23 cellular contexts compared by ENCODE assay signal in the genomic region with DNA sequence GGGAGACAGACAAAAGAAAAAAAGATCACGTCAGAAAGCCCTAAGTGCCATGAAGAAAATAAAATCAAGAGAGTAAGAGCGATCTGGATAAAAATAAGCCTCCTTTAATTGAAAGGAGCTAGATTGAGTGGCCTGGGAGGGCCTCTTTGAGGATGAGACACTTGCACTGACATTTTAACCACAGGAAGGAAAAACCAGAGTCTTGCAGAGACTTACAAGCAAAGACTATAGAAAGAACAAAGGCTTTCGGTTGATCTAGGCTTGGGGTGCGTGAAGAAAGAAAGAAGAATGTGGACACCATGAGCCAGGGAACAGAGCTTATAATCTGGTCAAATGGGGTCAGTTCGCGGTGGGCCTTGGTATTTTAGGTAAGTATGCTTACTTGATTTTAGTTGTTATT.
DNase-seq lines count a peak whose midpoint lies in the region; ATAC-seq and TF ChIP-seq lines count a peak whose summit lies in the region.
"Had no signal": no experiment of that assay in that cellular context is flagged by ENCODE, and none has a peak within 500 bp of the region (broad histone marks: within the 10 kb centered on the region; RNA-seq: fewer than 3 reads in every experiment).

No MANE protein-coding gene starts in this region.

- H2BK12ac ChIP-seq in neuronal stem cell (ENCODE audit: low read length), result no peak overlapping the region

- no peaks in the 10 kb centered on the region for H3K27me3 Mint-ChIP-seq in activated naive CD4-positive, alpha-beta T cell treated with anti-CD3 and anti-CD28 coated beads for 36 hours (ENCODE audit: low read depth)
- H3K27me3 Mint-ChIP-seq in CD8-positive, alpha-beta T cell (ENCODE audit: low read depth), result no peaks in the 10 kb centered on the region
- peaks cover 2% of the 10 kb centered on the region for H3K27me3 Mint-ChIP-seq in activated CD8-positive, alpha-beta T cell treated with anti-CD3 and anti-CD28 coated beads for 36 hours

- no peak overlapping the region for H3K27ac ChIP-seq in CD8-positive, alpha-beta T cell (ENCODE audit: low read depth, low read length)
- H3K27ac ChIP-seq in neuronal stem cell (replicated peaks; ENCODE audit: low read length), result no peak overlapping the region
- H3K27ac ChIP-seq in suprapubic skin, result no peak overlapping the region
- H3K27ac ChIP-seq: body of pancreas, heart left ventricle, Peyer's patch, prostate gland, sigmoid colon, testis had no signal

- H4K91ac ChIP-seq in neuronal stem cell (ENCODE audit: low read depth, low read length, poor library complexity), result no peak overlapping the region

- DNase-seq in activated naive CD4-positive, alpha-beta T cell treated with anti-CD3 and anti-CD28 coated beads for 36 hours, result peak; percentile 41
- no peak for DNase-seq in activated naive CD4-positive, alpha-beta T cell (lab: John Stamatoyannopoulos, UW)
- DNase-seq in CD8-positive, alpha-beta T cell, result peak in 1 of 7 experiments; percentile 24
- DNase-seq in activated CD8-positive, alpha-beta T cell treated with anti-CD3 and anti-CD28 coated beads for 36 hours, result peak; percentile 48
- DNase-seq in neuronal stem cell (ENCODE audit: low spot score) (no peak), suprapubic skin (ENCODE audit: low spot score in 2 of 2) (no peak), HK-2 (ENCODE audit: unreplicated experiment) (no peak)
- DNase-seq: activated CD8-positive, alpha-beta memory T cell treated with anti-CD3 and anti-CD28 coated beads, Interleukin-2, amount 50 U/mL, for 48 hours; body of pancreas; effector CD4-positive, alpha-beta T cell; heart left ventricle; left cardiac atrium; NCI-H1092 treated with DMSO at 0.1 percent for 48 hours; NCI-H187 treated with DMSO at 0.1 percent for 48 hours; NCI-H526; Peyer's patch; SIG-M5; sigmoid colon; testis had no signal

- no peaks in the 10 kb centered on the region for H3K27me3 ChIP-seq in CD8-positive, alpha-beta T cell (ENCODE audit: insufficient read depth, low read length)
- no peaks in the 10 kb centered on the region for H3K27me3 ChIP-seq in neuronal stem cell (ENCODE audit: control insufficient read depth in 3 of 3, insufficient read depth in 3 of 3, low read depth in 1 of 3, low read length in 3 of 3)
- H3K27me3 ChIP-seq in suprapubic skin, result no peaks in the 10 kb centered on the region
- H3K27me3 ChIP-seq: body of pancreas, heart left ventricle, Peyer's patch, sigmoid colon, testis had no signal

- intact Hi-C loops in activated naive CD4-positive, alpha-beta T cell treated with anti-CD3 and anti-CD28 coated beads for 36 hours (cut with micrococcal nuclease), result loop anchor here (2.0 kb wide), 1 partner anchor 29 kb away; no protein-coding TSS in a partner anchor
- intact Hi-C loops in CD8-positive, alpha-beta T cell (cut with DNase I, micrococcal nuclease), result no loop called here
- intact Hi-C loops in activated CD8-positive, alpha-beta T cell treated with anti-CD3 and anti-CD28 coated beads for 36 hours (cut with micrococcal nuclease), result no loop called here

- peaks cover 19% of the 10 kb centered on the region for H3K4me1 ChIP-seq in CD8-positive, alpha-beta T cell (ENCODE audit: insufficient read depth, low read length)
- H3K4me1 ChIP-seq in neuronal stem cell (ENCODE audit: control insufficient read depth in 2 of 2, insufficient read depth in 1 of 2, low read depth in 1 of 2, low read length in 2 of 2), result no peaks in the 10 kb centered on the region
- H3K4me1 ChIP-seq in suprapubic skin, result peaks cover 5% of the 10 kb centered on the region
- H3K4me1 ChIP-seq: body of pancreas, heart left ventricle, Peyer's patch, prostate gland, sigmoid colon, testis had no signal

- H2BK5ac ChIP-seq in neuronal stem cell (ENCODE audit: low read length), result no peak overlapping the region

- no peak for TF ChIP-seq POLR2A in suprapubic skin (IDR thresholded peaks at IDR 0.05)

- no peak overlapping the region for H3K4me3 ChIP-seq in CD8-positive, alpha-beta T cell (ENCODE audit: low read depth, low read length)
- H3K4me3 ChIP-seq in neuronal stem cell (ENCODE audit: low read length in 2 of 2) (no peak overlapping the region), suprapubic skin (no peak overlapping the region)
- H3K4me3 ChIP-seq: body of pancreas, heart left ventricle, Peyer's patch, prostate gland, sigmoid colon, testis had no signal

- no peak overlapping the region for H4K8ac ChIP-seq in neuronal stem cell (ENCODE audit: low read depth, low read length)

- peak overlapping the region; percentile 25 for H3K27ac Mint-ChIP-seq in activated naive CD4-positive, alpha-beta T cell treated with anti-CD3 and anti-CD28 coated beads for 36 hours
- peak overlapping the region; percentile 42 for H3K27ac Mint-ChIP-seq in CD8-positive, alpha-beta T cell
- peak overlapping the region; percentile 50 for H3K27ac Mint-ChIP-seq in activated CD8-positive, alpha-beta T cell treated with anti-CD3 and anti-CD28 coated beads for 36 hours
- H3K27ac Mint-ChIP-seq: CD14-positive monocyte had no signal

- peak; percentile 81 for ATAC-seq in CD8-positive, alpha-beta T cell
- ATAC-seq in activated CD8-positive, alpha-beta T cell treated with anti-CD3 and anti-CD28 coated beads for 36 hours, result peak; percentile 98
- ATAC-seq in HG02885 (IDR thresholded peaks at IDR 0.05; ENCODE audit: poor library complexity, unreplicated experiment), result no peak
- ATAC-seq: body of pancreas, heart left ventricle, HepG2, left cardiac atrium had no signal

- H3K18ac ChIP-seq in neuronal stem cell (ENCODE audit: low read length), result no peak overlapping the region

- no peak overlapping the region for H3K23ac ChIP-seq in neuronal stem cell (ENCODE audit: low read depth, low read length, poor library complexity)

- no peaks in the 10 kb centered on the region for H3K36me3 ChIP-seq in CD8-positive, alpha-beta T cell (ENCODE audit: insufficient read depth, low read length)
- H3K36me3 ChIP-seq in neuronal stem cell (replicated peaks in 1 of 2; ENCODE audit: control insufficient read depth in 2 of 2, insufficient read depth in 2 of 2, low read length in 2 of 2), result no peaks in the 10 kb centered on the region
- no peaks in the 10 kb centered on the region for H3K36me3 ChIP-seq in suprapubic skin
- H3K36me3 ChIP-seq: heart left ventricle, Peyer's patch, prostate gland, sigmoid colon had no signal

- no peaks in the 10 kb centered on the region for H3K9me3 Mint-ChIP-seq in activated naive CD4-positive, alpha-beta T cell treated with anti-CD3 and anti-CD28 coated beads for 36 hours
- H3K9me3 Mint-ChIP-seq in CD8-positive, alpha-beta T cell, result no peaks in the 10 kb centered on the region
- H3K9me3 Mint-ChIP-seq in activated CD8-positive, alpha-beta T cell treated with anti-CD3 and anti-CD28 coated beads for 36 hours, result no peaks in the 10 kb centered on the region

- no peak for TF ChIP-seq CTCF in CD8-positive, alpha-beta T cell (IDR thresholded peaks at IDR 0.05)
- TF ChIP-seq CTCF in activated CD8-positive, alpha-beta T cell treated with anti-CD3 and anti-CD28 coated beads for 36 hours (IDR thresholded peaks at IDR 0.05), result no peak
- TF ChIP-seq CTCF in suprapubic skin (IDR thresholded peaks at IDR 0.05), result no peak

- H3K9ac ChIP-seq in neuronal stem cell (ENCODE audit: low read depth, low read length, poor library complexity), result no peak overlapping the region

- H3K36me3 Mint-ChIP-seq in activated naive CD4-positive, alpha-beta T cell treated with anti-CD3 and anti-CD28 coated beads for 36 hours (ENCODE audit: low read depth), result no peaks in the 10 kb centered on the region
- H3K36me3 Mint-ChIP-seq in CD8-positive, alpha-beta T cell, result no peaks in the 10 kb centered on the region
- H3K36me3 Mint-ChIP-seq in activated CD8-positive, alpha-beta T cell treated with anti-CD3 and anti-CD28 coated beads for 36 hours (ENCODE audit: low read depth), result no peaks in the 10 kb centered on the region
- H3K36me3 Mint-ChIP-seq: CD14-positive monocyte had no signal

- H2BK120ac ChIP-seq in neuronal stem cell (ENCODE audit: low read depth, low read length), result no peak overlapping the region

- CTCF ChIA-PET in activated naive CD4-positive, alpha-beta T cell treated with anti-CD3 and anti-CD28 coated beads for 36 hours (lab: Charles Lee), result interaction anchor here (0.6 to 2.1 kb wide), 4 partner anchors 9 to 317 kb away, joined by 3 to 6 read pairs (median 4); no protein-coding TSS in a partner anchor
- CTCF ChIA-PET in CD8-positive, alpha-beta T cell (lab: Charles Lee), result interaction anchor here (1.5 to 1.8 kb wide), 2 partner anchors 13 to 56 kb away, joined by 5 to 9 read pairs; no protein-coding TSS in a partner anchor
- CTCF ChIA-PET in activated CD8-positive, alpha-beta T cell treated with anti-CD3 and anti-CD28 coated beads for 36 hours (lab: Charles Lee), result interaction anchor here (1.2 to 2.3 kb wide), 2 partner anchors 27 to 56 kb away, joined by 3 to 11 read pairs; no protein-coding TSS in a partner anchor

- H3K79me1 ChIP-seq in neuronal stem cell (ENCODE audit: low read depth, low read length), result no peaks in the 10 kb centered on the region

- H2AK5ac ChIP-seq in neuronal stem cell (ENCODE audit: low read depth, low read length), result no peak overlapping the region

- H3K4me1 Mint-ChIP-seq in activated naive CD4-positive, alpha-beta T cell treated with anti-CD3 and anti-CD28 coated beads for 36 hours (ENCODE audit: low read depth), result peaks cover 25% of the 10 kb centered on the region
- peaks cover 22% of the 10 kb centered on the region for H3K4me1 Mint-ChIP-seq in CD8-positive, alpha-beta T cell (ENCODE audit: low read depth)
- H3K4me1 Mint-ChIP-seq in activated CD8-positive, alpha-beta T cell treated with anti-CD3 and anti-CD28 coated beads for 36 hours (ENCODE audit: low read depth), result peaks cover 22% of the 10 kb centered on the region
- H3K4me1 Mint-ChIP-seq: CD14-positive monocyte had no signal

- no peak overlapping the region for H3K4me2 ChIP-seq in neuronal stem cell (ENCODE audit: insufficient read depth, low read length, poor library complexity, severe bottlenecking)

- WGBS in neuronal stem cell (ENCODE audit: extremely low coverage in 2 of 2, insufficient read length in 2 of 2, insufficient replicate concordance in 1 of 2), 2 donors, result no CpG with 5 or more reads among the region's 6 CpGs
- WGBS in suprapubic skin, result 83% methylated on average over 6 of the region's 6 CpGs

- H3K14ac ChIP-seq in neuronal stem cell (ENCODE audit: low read length), result no peak overlapping the region

- peak overlapping the region; percentile 15 for H2AFZ ChIP-seq in neuronal stem cell (ENCODE audit: low read length)

- POLR2A ChIA-PET in CD8-positive, alpha-beta T cell (lab: Charles Lee), result interaction anchor here (0.8 to 1.2 kb wide), 2 partner anchors 8 to 670 kb away, joined by 3 to 5 read pairs; no protein-coding TSS in a partner anchor
- POLR2A ChIA-PET in activated CD8-positive, alpha-beta T cell treated with anti-CD3 and anti-CD28 coated beads for 36 hours (lab: Charles Lee), result interaction anchor here (0.6 to 2.0 kb wide), 2 partner anchors 24 to 27 kb away, joined by 3 to 4 read pairs; no protein-coding TSS in a partner anchor

- no peak overlapping the region for H2BK15ac ChIP-seq in neuronal stem cell (ENCODE audit: low read length)

- H3K9me3 ChIP-seq in CD8-positive, alpha-beta T cell (ENCODE audit: low read length), result no peaks in the 10 kb centered on the region
- peaks cover 3% of the 10 kb centered on the region in 2 donors for H3K9me3 ChIP-seq in neuronal stem cell (replicated peaks in 1 of 2; ENCODE audit: control insufficient read depth in 2 of 2, insufficient read depth in 1 of 2, low read depth in 1 of 2, low read length in 2 of 2)
- H3K9me3 ChIP-seq in suprapubic skin, result no peaks in the 10 kb centered on the region
- H3K9me3 ChIP-seq: body of pancreas, heart left ventricle, Peyer's patch, prostate gland, sigmoid colon, testis had no signal

- TF ChIP-seq EP300 in suprapubic skin (IDR thresholded peaks at IDR 0.05), result no peak

- no peak overlapping the region for H3K4ac ChIP-seq in neuronal stem cell (ENCODE audit: low read length)

- no peak overlapping the region for H3K4me3 Mint-ChIP-seq in activated naive CD4-positive, alpha-beta T cell treated with anti-CD3 and anti-CD28 coated beads for 36 hours
- peak overlapping the region; percentile 42 for H3K4me3 Mint-ChIP-seq in CD8-positive, alpha-beta T cell
- H3K4me3 Mint-ChIP-seq in activated CD8-positive, alpha-beta T cell treated with anti-CD3 and anti-CD28 coated beads for 36 hours, result peak overlapping the region; percentile 12
- H3K4me3 Mint-ChIP-seq: CD14-positive monocyte had no signal

Comparison
In these comparisons a context has a peak if more than half of its experiments do, and no peak if none do; other contexts are left out.
1. DNase-seq: peak in activated naive CD4-positive, alpha-beta T cell treated with anti-CD3 and anti-CD28 coated beads for 36 hours (single experiment) and activated CD8-positive, alpha-beta T cell treated with anti-CD3 and anti-CD28 coated beads for 36 hours (single experiment); none in activated naive CD4-positive, alpha-beta T cell (0 of 4), neuronal stem cell (single experiment), suprapubic skin (0 of 2) and HK-2 (single experiment).
2. Peak in every context shown above with its lines, with median percentiles within 50 percentile points of each other: H3K27ac Mint-ChIP-seq.